ENCODE assay signal across 8 cellular contexts in genomic region chr5:39072915-39073758, GRCh38. TPM values are rescaled to one million over a fixed set of nuclear protein-coding genes. Genes with fewer than 3 reads are reported as not detected.
DNase-seq lines count a peak whose midpoint lies in the region; ATAC-seq lines count a peak whose summit lies in the region.

No MANE protein-coding gene starts in this region.

- H3K4me3 ChIP-seq in SJSA1 (peak overlapping the region; percentile 99), urinary bladder (ENCODE audit: low read depth, low read length) (peak overlapping the region; percentile 90)

- H3K9me3 ChIP-seq in SJSA1 (replicated peaks), result no peaks in the 10 kb centered on the region

- H3K27ac Mint-ChIP-seq in activated naive CD8-positive, alpha-beta T cell treated with anti-CD3 and anti-CD28 coated beads, Interleukin-2, amount 50 U/mL, for 24 hours, result peak overlapping the region; percentile 89

- peak overlapping the region; percentile 93 for H3K4me3 Mint-ChIP-seq in activated naive CD8-positive, alpha-beta T cell treated with anti-CD3 and anti-CD28 coated beads, Interleukin-2, amount 50 U/mL, for 24 hours

- WGBS in urinary bladder, result 2% methylated on average over 27 of the region's 27 CpGs

- peaks cover 5% of the 10 kb centered on the region for H3K9me3 Mint-ChIP-seq in activated naive CD8-positive, alpha-beta T cell treated with anti-CD3 and anti-CD28 coated beads, Interleukin-2, amount 50 U/mL, for 24 hours

- H3K4me1 ChIP-seq in SJSA1 (replicated peaks) (peaks cover 7% of the 10 kb centered on the region), urinary bladder (ENCODE audit: insufficient read depth) (no peaks in the 10 kb centered on the region)

- intact Hi-C loops in left cardiac atrium (cut with DNase I) (no loop called here), posterior cingulate gyrus (cut with DNase I) (loop anchor here (5.0 to 10.0 kb wide), 2 partner anchors 76 to 518 kb away; partner anchors contain the start of gene LIFR)

- DNase-seq in Daoy (ENCODE audit: low read depth), result peak; percentile 53
- peak; percentile 77 for DNase-seq in HuH-7.5 (ENCODE audit: low spot score)
- DNase-seq in SJSA1 (ENCODE audit: low read depth in 1 of 2, low spot score in 2 of 2), result peak; percentile 45 to 74
- peak; percentile 62 for DNase-seq in activated naive CD8-positive, alpha-beta T cell treated with anti-CD3 and anti-CD28 coated beads, Interleukin-2, amount 50 U/mL, for 24 hours
- peak; percentile 23 for DNase-seq in left cardiac atrium
- DNase-seq in posterior cingulate gyrus, result peak in 9 of 10 donors; percentile 20 to 89 (median 41)

- H3K36me3 ChIP-seq in SJSA1 (peaks cover 14% of the 10 kb centered on the region), urinary bladder (ENCODE audit: insufficient read depth) (no peaks in the 10 kb centered on the region)

- peak; percentile 36 for ATAC-seq in GM21529 (IDR thresholded peaks at IDR 0.05; ENCODE audit: unreplicated experiment)
- ATAC-seq in activated naive CD8-positive, alpha-beta T cell treated with anti-CD3 and anti-CD28 coated beads, Interleukin-2, amount 50 U/mL, for 24 hours, result peak; percentile 35
- peak; percentile 4 to 5 for ATAC-seq in left cardiac atrium

- H3K36me3 Mint-ChIP-seq in activated naive CD8-positive, alpha-beta T cell treated with anti-CD3 and anti-CD28 coated beads, Interleukin-2, amount 50 U/mL, for 24 hours (ENCODE audit: low read depth), result peaks cover 16% of the 10 kb centered on the region

- H3K4me1 Mint-ChIP-seq in activated naive CD8-positive, alpha-beta T cell treated with anti-CD3 and anti-CD28 coated beads, Interleukin-2, amount 50 U/mL, for 24 hours, result peaks cover 36% of the 10 kb centered on the region

- H3K27ac ChIP-seq in SJSA1 (peak overlapping the region; percentile 97), urinary bladder (ENCODE audit: low read depth) (peak overlapping the region; percentile 90)

- peaks cover 17% of the 10 kb centered on the region for H3K27me3 Mint-ChIP-seq in activated naive CD8-positive, alpha-beta T cell treated with anti-CD3 and anti-CD28 coated beads, Interleukin-2, amount 50 U/mL, for 24 hours

- no peaks in the 10 kb centered on the region for H3K27me3 ChIP-seq in SJSA1 (replicated peaks)

RNA-seq across cellular contexts. Expression of gene RICTOR, which starts 1.1 kb away (rescaled TPM):
- total RNA-seq in Daoy (2014; rRNA removed; shearing (Covaris generic)), result 10.7 and 13.1 TPM in 2 replicates
- 15.7 and 16.8 TPM in 2 replicates for total RNA-seq in SJSA1 (2014; rRNA removed; shearing (Covaris generic))
- total RNA-seq in left cardiac atrium, result 10 to 100 TPM; 22.7 to 28.3 TPM
- 122 TPM for total RNA-seq in urinary bladder
- 6.3 TPM for polyA plus RNA-seq in urinary bladder

Comparison
In these comparisons a context has a peak if more than half of its experiments do, and no peak if none do; other contexts are left out.
1. Peak in every context shown above with its lines: DNase-seq, ATAC-seq, H3K4me3 ChIP-seq and H3K27ac ChIP-seq.
2. DNase-seq: peak in every context shown above with its lines; median percentile 77 in HuH-7.5; 62 in activated naive CD8-positive, alpha-beta T cell treated with anti-CD3 and anti-CD28 coated beads, Interleukin-2, amount 50 U/mL, for 24 hours; 60 in SJSA1; 53 in Daoy; 41 in posterior cingulate gyrus; 23 in left cardiac atrium.